8 cellular contexts compared by ENCODE assay signal in genomic region chr1:148334339-148335130, GRCh38.
A peak's percentile ranks its signal among the peaks of the same experiment; 100 is the strongest.
DNase-seq lines count a peak whose midpoint lies in the region; ATAC-seq and TF ChIP-seq lines count a peak whose summit lies in the region.

No MANE protein-coding gene starts in this region.

- H3K79me2 ChIP-seq in neural progenitor cell (ENCODE audit: low read depth): no peaks in the 10 kb centered on the region

- H3K4me3 Mint-ChIP-seq in neural progenitor cell: peak overlapping the region; percentile 92

- peaks cover 6% of the 10 kb centered on the region for H3K9me3 Mint-ChIP-seq in neural progenitor cell

- no peaks in the 10 kb centered on the region for H3K27me3 ChIP-seq in neural progenitor cell
- H3K27me3 ChIP-seq in stomach: peaks cover 0 to 80% (median 3%) of the 10 kb centered on the region in 3 donors

- H4K20me1 ChIP-seq in neural progenitor cell (ENCODE audit: low read depth): no peaks in the 10 kb centered on the region

- H3K4me3 ChIP-seq in fibroblast of villous mesenchyme (ENCODE audit: low read depth, low read length) (peak overlapping the region; percentile 70), neural progenitor cell (peak overlapping the region; percentile 64), stomach (peak overlapping the region; percentile 42 to 49 (median 44))

- peaks cover 29% of the 10 kb centered on the region for H3F3A ChIP-seq in neural progenitor cell (ENCODE audit: low read depth)

- no peaks in the 10 kb centered on the region for H3K9me3 ChIP-seq in neural progenitor cell (ENCODE audit: low read depth)
- no peaks in the 10 kb centered on the region for H3K9me3 ChIP-seq in stomach

- H3K27ac ChIP-seq in neural progenitor cell (peak overlapping the region; percentile 99), stomach (peak overlapping the region in 4 of 5 donors; percentile 34 to 86 (median 78))

- H3K4me2 ChIP-seq in neural progenitor cell: peak overlapping the region; percentile 95

- no peak for TF ChIP-seq RAD21 in Ishikawa (IDR thresholded peaks at IDR 0.05; ENCODE audit: low read depth)

- H3K36me3 ChIP-seq in neural progenitor cell (no peaks in the 10 kb centered on the region), stomach (no peaks in the 10 kb centered on the region)

- no peak for TF ChIP-seq CTCF in fibroblast of villous mesenchyme (IDR thresholded peaks at IDR 0.05; ENCODE audit: insufficient read depth, low read depth, low read length)
- no peak for TF ChIP-seq CTCF in neural progenitor cell (IDR thresholded peaks at IDR 0.05)
- no peak for TF ChIP-seq CTCF in stomach (IDR thresholded peaks at IDR 0.05)

- H3K9ac ChIP-seq in neural progenitor cell: peak overlapping the region; percentile 92

- peaks cover 6% of the 10 kb centered on the region for H3K4me1 ChIP-seq in neural progenitor cell
- H3K4me1 ChIP-seq in stomach: peaks cover 9 to 24% (median 18%) of the 10 kb centered on the region in 4 donors

- intact Hi-C loops in stomach (cut with DNase I; ENCODE audit: low total_unique reads): no loop called here

- peak overlapping the region; percentile 100 for H3K27ac Mint-ChIP-seq in neural progenitor cell

- peak; percentile 77 for ATAC-seq in GM21529 (IDR thresholded peaks at IDR 0.05; ENCODE audit: unreplicated experiment)

- DNase-seq in DMS 273 treated with DMSO at 0.1 percent for 48 hours (lab: John Stamatoyannopoulos, UW) (peak; percentile 97), RPMI8226 (peak; percentile 84), fibroblast of villous mesenchyme (ENCODE audit: low read depth) (peak; percentile 81), neural progenitor cell (ENCODE audit: low spot score) (peak; percentile 90), stomach (peak; percentile 80)
- DNase-seq in activated T-helper 9 cell treated with anti-CD3 and anti-CD28 coated beads, Interleukin-2, amount 50 U/mL, for 16 hours (ENCODE audit: low read depth): peak; percentile 65

- no peaks in the 10 kb centered on the region for H3K36me3 Mint-ChIP-seq in neural progenitor cell

- H2AFZ ChIP-seq in neural progenitor cell (replicated peaks): peak overlapping the region; percentile 86

- H3K27me3 Mint-ChIP-seq in neural progenitor cell (ENCODE audit: insufficient read depth, low read depth): peaks cover 13% of the 10 kb centered on the region

- TF ChIP-seq EP300 in Ishikawa (IDR thresholded peaks at IDR 0.05; ENCODE audit: borderline replicate concordance) (0 out of 2 replicates have a peak, but pooled peaks have one; percentile 30), stomach (IDR thresholded peaks at IDR 0.05) (no peak)

- TF ChIP-seq POLR2A in stomach (IDR thresholded peaks at IDR 0.05): peak in 2 of 4 donors; percentile 8 to 22

- H3K4me1 Mint-ChIP-seq in neural progenitor cell: peaks cover 15% of the 10 kb centered on the region

- 0 to 1% (median 0%) methylated on average over 33 of the region's 33 CpGs for WGBS in stomach, 5 donors

TF ChIP-seq in Ishikawa, 13 proteins besides CTCF, POLR2A, EP300 and RAD21:
- no peak for TF ChIP-seq REST (IDR thresholded peaks at IDR 0.05; ENCODE audit: low read depth)
- TF ChIP-seq FOXM1 (IDR thresholded peaks at IDR 0.05; ENCODE audit: borderline replicate concordance, low read depth): no peak
- no peak; the same call in 1 of the 2 replicates for TF ChIP-seq TAF1 (IDR thresholded peaks at IDR 0.05; ENCODE audit: low read depth)
- no peak for TF ChIP-seq CEBPB (IDR thresholded peaks at IDR 0.05)
- TF ChIP-seq TEAD4 (IDR thresholded peaks at IDR 0.05): peak; percentile 43; the same call in 1 of the 2 replicates
- peak; percentile 29; the same call in 1 of the 2 replicates for TF ChIP-seq YY1 (IDR thresholded peaks at IDR 0.05; ENCODE audit: low read depth)
- TF ChIP-seq TCF12 (IDR thresholded peaks at IDR 0.05; ENCODE audit: low read depth): peak; percentile 31
- TF ChIP-seq MAX (IDR thresholded peaks at IDR 0.05): peak; percentile 74

Comparison
In these comparisons a context has a peak if more than half of its experiments do, and no peak if none do; other contexts are left out.
1. Peak in every context shown above with its lines: DNase-seq, ATAC-seq, H3K4me3 ChIP-seq and H3K27ac ChIP-seq.